1 cellular context compared by ENCODE assay signal in genomic region chr1:53325326-53326087, GRCh38.
A peak's percentile ranks its signal among the peaks of the same experiment; 100 is the strongest.
TF ChIP-seq lines count a peak whose summit lies in the region.

No MANE protein-coding gene starts in this region.

TF ChIP-seq in HepG2, 621 proteins besides CTCF, POLR2A, EP300 and RAD21 (continued from another document):
- TF ChIP-seq ZNF263 (CRISPR knock-in tag; IDR thresholded peaks at IDR 0.05) (peak; percentile 66), HCFC1 (IDR thresholded peaks at IDR 0.05; ENCODE audit: low read depth, low read length) (no peak), ZNF660 (CRISPR knock-in tag; IDR thresholded peaks at IDR 0.05; ENCODE audit: borderline replicate concordance, low read depth) (no peak), ZNF142 (CRISPR knock-in tag; IDR thresholded peaks at IDR 0.05) (no peak), MED1 (CRISPR knock-in tag; IDR thresholded peaks at IDR 0.05) (no peak; the same call in 1 of the 2 replicates), TCF7L2 (IDR thresholded peaks at IDR 0.05; ENCODE audit: low read depth, low read length) (no peak), ZSCAN21 (CRISPR knock-in tag; IDR thresholded peaks at IDR 0.05; ENCODE audit: borderline replicate concordance) (no peak), ZNF597 (CRISPR knock-in tag; IDR thresholded peaks at IDR 0.05) (0 out of 2 replicates have a peak, but pooled peaks have one; percentile 36), ZFP62 (CRISPR knock-in tag; IDR thresholded peaks at IDR 0.05) (no peak), ZNF7 (CRISPR knock-in tag; IDR thresholded peaks at IDR 0.05) (no peak), DRAP1 (CRISPR knock-in tag; IDR thresholded peaks at IDR 0.05) (no peak), ZNF784 (CRISPR knock-in tag; IDR thresholded peaks at IDR 0.05; ENCODE audit: borderline replicate concordance) (no peak; the same call in 1 of the 2 replicates), CCDC6 (CRISPR knock-in tag; IDR thresholded peaks at IDR 0.05) (no peak), TFDP1 (CRISPR knock-in tag; IDR thresholded peaks at IDR 0.05; ENCODE audit: borderline replicate concordance) (no peak), ZNF841 (CRISPR knock-in tag; IDR thresholded peaks at IDR 0.05; ENCODE audit: borderline replicate concordance) (no peak), CC2D1A (CRISPR knock-in tag; IDR thresholded peaks at IDR 0.05) (no peak), DNMT3B (CRISPR knock-in tag; conservative IDR thresholded peaks at IDR 0.05) (no peak), ZSCAN20 (CRISPR knock-in tag; IDR thresholded peaks at IDR 0.05; ENCODE audit: borderline replicate concordance) (0 out of 2 replicates have a peak, but pooled peaks have one; percentile 5), ZBTB2 (CRISPR knock-in tag; IDR thresholded peaks at IDR 0.05; ENCODE audit: low read depth) (no peak), TP53 (CRISPR knock-in tag; conservative IDR thresholded peaks at IDR 0.05) (no peak), ZBTB25 (CRISPR knock-in tag; IDR thresholded peaks at IDR 0.05) (no peak), ZFP36L1 (CRISPR knock-in tag; IDR thresholded peaks at IDR 0.05) (0 out of 2 replicates have a peak, but pooled peaks have one; percentile 30), CEBPG (CRISPR knock-in tag; IDR thresholded peaks at IDR 0.05) (no peak), ZNF558 (CRISPR knock-in tag; IDR thresholded peaks at IDR 0.05; ENCODE audit: borderline replicate concordance) (no peak), CBX1 (IDR thresholded peaks at IDR 0.05; ENCODE audit: low read depth) (no peak)
